8 cellular contexts compared by ENCODE assay signal in the genomic region with DNA sequence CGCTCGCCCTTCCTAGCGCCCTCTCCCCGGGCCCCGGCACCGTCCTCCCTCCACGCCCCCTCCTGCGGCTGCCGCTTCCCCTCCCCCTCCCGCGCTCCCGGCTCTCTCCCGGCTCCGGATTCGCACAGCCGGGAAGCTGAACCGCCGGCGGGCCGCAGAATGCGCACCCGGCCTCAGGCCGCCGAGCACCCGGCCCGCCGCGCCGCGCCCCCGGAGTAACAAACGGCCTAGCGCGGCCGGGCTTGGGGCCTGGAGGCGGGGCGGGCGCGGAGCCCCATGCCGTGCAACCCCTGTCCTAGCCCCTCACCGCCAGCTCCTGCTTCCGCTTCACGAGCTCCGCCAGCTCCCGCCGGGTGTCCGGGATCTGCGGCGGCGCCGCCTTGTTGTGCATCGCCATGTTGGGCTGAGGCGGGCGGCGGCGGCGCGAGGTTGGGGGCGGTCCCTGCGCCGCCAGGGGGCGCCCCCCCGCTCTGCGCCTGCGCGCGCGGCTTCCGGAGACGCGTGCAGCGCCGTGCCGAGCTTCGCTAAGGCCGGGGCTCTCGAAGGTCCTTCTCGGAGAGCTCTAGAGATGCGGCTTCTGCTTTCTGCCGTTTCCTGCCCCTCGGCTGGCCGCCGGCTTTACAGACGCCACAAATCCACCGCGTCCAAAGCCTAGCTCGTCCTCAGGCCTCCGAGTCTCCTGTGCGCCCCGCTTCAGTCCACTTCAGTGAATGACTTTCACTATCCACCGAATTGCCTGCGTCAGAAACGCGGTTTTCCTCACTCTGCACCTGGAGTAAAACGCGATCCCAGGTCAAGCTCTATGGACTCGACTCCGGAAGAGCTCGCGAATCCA. TPM values are rescaled to one million over a fixed set of nuclear protein-coding genes. Genes with fewer than 3 reads are reported as not detected.
DNase-seq lines count a peak whose midpoint lies in the region; ATAC-seq and TF ChIP-seq lines count a peak whose summit lies in the region.

A gene (minus strand): TSS at position 417 of the 835 bp plus-strand sequence. CDS start 20 bp downstream, at position 397.

- peak within 1 kb of the TSS; percentile 98 for H3K4me3 Mint-ChIP-seq in activated CD4-positive, alpha-beta T cell treated with anti-CD3 and anti-CD28 coated beads, Interleukin-2, amount 10 ng/mL, durations not matched to agents 24 days and 14 days

- no peaks in the 10 kb centered on the region for H3K27me3 Mint-ChIP-seq in activated CD4-positive, alpha-beta T cell treated with anti-CD3 and anti-CD28 coated beads, Interleukin-2, amount 10 ng/mL, durations not matched to agents 24 days and 14 days

- peak within 1 kb of the TSS; percentile 82 to 96 for H3K27ac ChIP-seq in coronary artery

- intact Hi-C loops in activated CD4-positive, alpha-beta T cell treated with anti-CD3 and anti-CD28 coated beads, Interleukin-2, amount 10 ng/mL, durations not matched to agents 24 days and 14 days (cut with micrococcal nuclease), result loop anchor here (1.0 to 2.0 kb wide), 3 partner anchors 35 to 176 kb away; a partner anchor contains a TSS

- H3K4me3 ChIP-seq in coronary artery, result peak within 1 kb of the TSS; percentile 98

- DNase-seq in AG20443 (ENCODE audit: low spot score), result peak; percentile 99
- DNase-seq in NCI-H446 treated with DMSO at 0.1 percent for 48 hours (lab: John Stamatoyannopoulos, UW), result peak; percentile 44
- peak; percentile 96 for DNase-seq in activated CD4-positive, alpha-beta T cell treated with anti-CD3 and anti-CD28 coated beads, Interleukin-2, amount 10 ng/mL, durations not matched to agents 24 days and 14 days
- DNase-seq in coronary artery (ENCODE audit: low spot score), result peak; percentile 87
- peak; percentile 88 for DNase-seq in left lobe of liver (ENCODE audit: low spot score)
- DNase-seq in stimulated activated CD4-positive, alpha-beta T cell treated with anti-CD3 and anti-CD28 coated beads, Interleukin-2, amount 100 ng/mL, for 4 hours (ENCODE audit: low read depth), result peak; percentile 69

- peaks cover 28% of the 10 kb centered on the region for H3K36me3 Mint-ChIP-seq in activated CD4-positive, alpha-beta T cell treated with anti-CD3 and anti-CD28 coated beads, Interleukin-2, amount 10 ng/mL, durations not matched to agents 24 days and 14 days (ENCODE audit: low read depth)

- TF ChIP-seq CTCF in coronary artery (IDR thresholded peaks at IDR 0.05), result peak; percentile 75

- peak within 1 kb of the TSS; percentile 97 for H3K27ac Mint-ChIP-seq in activated CD4-positive, alpha-beta T cell treated with anti-CD3 and anti-CD28 coated beads, Interleukin-2, amount 10 ng/mL, durations not matched to agents 24 days and 14 days

- ATAC-seq in GM18909 (IDR thresholded peaks at IDR 0.05; ENCODE audit: poor library complexity, unreplicated experiment) (peak; percentile 90), HG03175 (IDR thresholded peaks at IDR 0.05; ENCODE audit: unreplicated experiment) (peak; percentile 88), left lobe of liver (peak; percentile 95)

- H3K4me1 Mint-ChIP-seq in activated CD4-positive, alpha-beta T cell treated with anti-CD3 and anti-CD28 coated beads, Interleukin-2, amount 10 ng/mL, durations not matched to agents 24 days and 14 days, result peaks cover 39% of the 10 kb centered on the region

- H3K9me3 Mint-ChIP-seq in activated CD4-positive, alpha-beta T cell treated with anti-CD3 and anti-CD28 coated beads, Interleukin-2, amount 10 ng/mL, durations not matched to agents 24 days and 14 days, result no peaks in the 10 kb centered on the region

RNA-seq across cellular contexts. Expression of the gene that starts here (rescaled TPM):
- total RNA-seq in activated CD4-positive, alpha-beta T cell treated with anti-CD3 and anti-CD28 coated beads, Interleukin-2, amount 10 ng/mL, durations not matched to agents 24 days and 14 days, result 94.4 and 95.6 TPM in 2 replicates
- 16.0 TPM for total RNA-seq in left lobe of liver

Comparison
In these comparisons a context has a peak if more than half of its experiments do, and no peak if none do; other contexts are left out.
1. Peak in every context shown above with its lines: DNase-seq, ATAC-seq, H3K4me3 ChIP-seq and H3K27ac ChIP-seq.
2. DNase-seq: peak in every context shown above with its lines; median percentile 99 in AG20443; 96 in activated CD4-positive, alpha-beta T cell treated with anti-CD3 and anti-CD28 coated beads, Interleukin-2, amount 10 ng/mL, durations not matched to agents 24 days and 14 days; 88 in left lobe of liver; 87 in coronary artery; 69 in stimulated activated CD4-positive, alpha-beta T cell treated with anti-CD3 and anti-CD28 coated beads, Interleukin-2, amount 100 ng/mL, for 4 hours; 44 in NCI-H446 treated with DMSO at 0.1 percent for 48 hours.